ENCODE assay signal across 1 cellular context in genomic region chr6:150267686-150268561, GRCh38.
A peak's percentile ranks its signal among the peaks of the same experiment; 100 is the strongest.
TF ChIP-seq lines count a peak whose summit lies in the region.

No MANE protein-coding gene starts in this region.

TF ChIP-seq in K562, 482 proteins besides CTCF, POLR2A, EP300 and RAD21 (continues in another document):
- 0 out of 4 replicates have a peak, but pooled peaks of 1 of the 2 experiments have one; percentile 43 for TF ChIP-seq TRIM24 (IDR thresholded peaks at IDR 0.05)
- 0 out of 2 replicates have a peak, but pooled peaks have one; percentile 43 for TF ChIP-seq ZNF311 (CRISPR knock-in tag; IDR thresholded peaks at IDR 0.05)
- no peak for TF ChIP-seq HMG20B (CRISPR knock-in tag; IDR thresholded peaks at IDR 0.05)
- TF ChIP-seq ETS1 (conservative IDR thresholded peaks at IDR 0.05; ENCODE audit: control insufficient read depth, low read depth, low read length): no peak
- peak; percentile 62; the same call in 1 of the 2 replicates for TF ChIP-seq CREB3 (tag; conservative IDR thresholded peaks at IDR 0.05; ENCODE audit: low read depth)
- TF ChIP-seq KAT7 (CRISPR knock-in tag; IDR thresholded peaks at IDR 0.05; ENCODE audit: borderline replicate concordance): no peak
- no peak for TF ChIP-seq ZNF445 (CRISPR knock-in tag; IDR thresholded peaks at IDR 0.05; ENCODE audit: low read depth)
- no peak for TF ChIP-seq ZNF347 (CRISPR knock-in tag; IDR thresholded peaks at IDR 0.05; ENCODE audit: low read depth)
- no peak for TF ChIP-seq ZNF408 (CRISPR knock-in tag; IDR thresholded peaks at IDR 0.05; ENCODE audit: low read depth)
- peak; percentile 54 for TF ChIP-seq MAFG (tag; conservative IDR thresholded peaks at IDR 0.05)
- no peak for TF ChIP-seq ZNF79 (CRISPR knock-in tag; IDR thresholded peaks at IDR 0.05; ENCODE audit: low read depth)
- peak; percentile 95; the same call in 1 of the 2 replicates for TF ChIP-seq ZNF592 (IDR thresholded peaks at IDR 0.05)
- TF ChIP-seq TBP (optimal IDR thresholded peaks at IDR 0.05; ENCODE audit: low read depth, low read length): peak; percentile 79
- no peak for TF ChIP-seq RBM34 (IDR thresholded peaks at IDR 0.05; ENCODE audit: borderline replicate concordance, insufficient read depth, low read length)
- TF ChIP-seq ILK (tag; IDR thresholded peaks at IDR 0.05; ENCODE audit: borderline replicate concordance, low read depth): 0 out of 2 replicates have a peak, but pooled peaks have one; percentile 58
- no peak for TF ChIP-seq TFE3 (CRISPR knock-in tag; IDR thresholded peaks at IDR 0.05)
- TF ChIP-seq NKRF (IDR thresholded peaks at IDR 0.05; ENCODE audit: borderline replicate concordance): no peak
- no peak for TF ChIP-seq TSHZ1 (CRISPR knock-in tag; IDR thresholded peaks at IDR 0.05)
- TF ChIP-seq TEAD4 (IDR thresholded peaks at IDR 0.05; ENCODE audit: low read length): peak; percentile 75
- no peak for TF ChIP-seq TEAD4 (CRISPR knock-in tag; IDR thresholded peaks at IDR 0.05; ENCODE audit: borderline replicate concordance)
- no peak for TF ChIP-seq NELFE (IDR thresholded peaks at IDR 0.05; ENCODE audit: insufficient read depth, insufficient read length)
- TF ChIP-seq TFAM (CRISPR knock-in tag; conservative IDR thresholded peaks at IDR 0.05): no peak
- no peak for TF ChIP-seq ZNF384 (IDR thresholded peaks at IDR 0.05; ENCODE audit: low read depth, low read length)
- TF ChIP-seq ZBTB17 (CRISPR knock-in tag; IDR thresholded peaks at IDR 0.05): peak; percentile 53; the same call in 1 of the 2 replicates
- TF ChIP-seq ELK1 (CRISPR knock-in tag; IDR thresholded peaks at IDR 0.05): no peak
- peak; percentile 76 for TF ChIP-seq HMBOX1 (IDR thresholded peaks at IDR 0.05)
- TF ChIP-seq HLTF (IDR thresholded peaks at IDR 0.05): no peak
- TF ChIP-seq ZNF449 (CRISPR knock-in tag; IDR thresholded peaks at IDR 0.05): 0 out of 2 replicates have a peak, but pooled peaks have one; percentile 10
- TF ChIP-seq MEF2A (IDR thresholded peaks at IDR 0.05; ENCODE audit: control insufficient read depth, low read depth, low read length): no peak
- TF ChIP-seq ZNF644 (tag; IDR thresholded peaks at IDR 0.05; ENCODE audit: low read depth): peak; percentile 82
- no peak for TF ChIP-seq TAF15 (IDR thresholded peaks at IDR 0.05; ENCODE audit: low read depth, low read length)
- TF ChIP-seq FOXK2 (conservative IDR thresholded peaks at IDR 0.05 in 1 of 2, IDR thresholded peaks at IDR 0.05 in 1 of 2; ENCODE audit: low read depth in 2 of 2): 0 out of 4 replicates have a peak, but pooled peaks of 1 of the 2 experiments have one; percentile 14
- 0 out of 2 replicates have a peak, but pooled peaks have one; percentile 26 for TF ChIP-seq POLR2G (IDR thresholded peaks at IDR 0.05; ENCODE audit: low read depth, low read length)
- TF ChIP-seq KDM1A (IDR thresholded peaks at IDR 0.05): 0 out of 4 replicates have a peak, but pooled peaks of 1 of the 2 experiments have one; percentile 24
- 0 out of 2 replicates have a peak, but pooled peaks have one; percentile 46 for TF ChIP-seq ZNF668 (CRISPR knock-in tag; IDR thresholded peaks at IDR 0.05)
- peak; percentile 82 for TF ChIP-seq SMARCA4 (IDR thresholded peaks at IDR 0.05)
- no peak for TF ChIP-seq ZNF263 (CRISPR knock-in tag; IDR thresholded peaks at IDR 0.05; ENCODE audit: borderline replicate concordance)
- TF ChIP-seq ZNF282 (CRISPR knock-in tag; IDR thresholded peaks at IDR 0.05): no peak
- no peak for TF ChIP-seq ZNF764 (CRISPR knock-in tag; IDR thresholded peaks at IDR 0.05; ENCODE audit: low read depth)
- no peak for TF ChIP-seq MED1 (CRISPR knock-in tag; IDR thresholded peaks at IDR 0.05; ENCODE audit: borderline replicate concordance)
- TF ChIP-seq MTA3 (IDR thresholded peaks at IDR 0.05; ENCODE audit: borderline replicate concordance): peak; percentile 87
- no peak for TF ChIP-seq ZNF184 (CRISPR knock-in tag; IDR thresholded peaks at IDR 0.05)
- 0 out of 2 replicates have a peak, but pooled peaks have one; percentile 77 for TF ChIP-seq RHOXF2B (CRISPR knock-in tag; conservative IDR thresholded peaks at IDR 0.05)
